In genomic region chr4:189002475-189002874, GRCh38 we compare ENCODE assay signal across 26 cellular contexts.
"Had no signal": no experiment of that assay in that cellular context is flagged by ENCODE, and none has a peak within 500 bp of the region (broad histone marks: within the 10 kb centered on the region; RNA-seq: fewer than 3 reads in every experiment).

No MANE protein-coding gene starts in this region.

- H3K27me3 ChIP-seq: brain microvascular endothelial cell, esophagus muscularis mucosa, foreskin keratinocyte, gastrocnemius medialis, heart left ventricle had no signal

- H3K4me1 ChIP-seq: esophagus muscularis mucosa, foreskin keratinocyte, gastrocnemius medialis, heart left ventricle had no signal

- H3K4me3 ChIP-seq: coronary artery, dorsolateral prefrontal cortex, esophagus muscularis mucosa, gastrocnemius medialis, heart left ventricle had no signal

- H3K27ac ChIP-seq: brain microvascular endothelial cell, coronary artery, dorsolateral prefrontal cortex, esophagus muscularis mucosa, foreskin keratinocyte, gastrocnemius medialis, heart left ventricle, WERI-Rb-1 had no signal

- DNase-seq: activated B cell treated with CpG ODN at 0.5 μM for 24 hours; activated CD4-positive, alpha-beta T cell treated with anti-CD3 and anti-CD28 coated beads for 48 hours; activated CD4-positive, alpha-beta T cell treated with anti-CD3 and anti-CD28 coated beads, Interleukin-2, amount 50 U/mL, for 1 hour; activated CD4-positive, alpha-beta T cell treated with anti-CD3 and anti-CD28 coated beads, Interleukin-2, amount 50 U/mL, for 48 hours; activated CD8-positive, alpha-beta memory T cell treated with anti-CD3 and anti-CD28 coated beads for 24 hours; activated CD8-positive, alpha-beta T cell treated with anti-CD3 and anti-CD28 coated beads for 36 hours; activated effector memory CD4-positive, alpha-beta T cell treated with Interleukin-2 at 50 U/mL for 16 hours; activated gamma-delta T cell treated with Interleukin-2 at 50 U/mL for 16 hours; activated naive CD4-positive, alpha-beta T cell treated with anti-CD3 and anti-CD28 coated beads, Interleukin-2, amount 50 U/mL, for 16 hours; activated naive CD4-positive, alpha-beta T cell treated with Interleukin-2 at 50 U/mL for 16 hours; activated T-cell treated with anti-CD3 and anti-CD28 coated beads, Interleukin-2, amount 50 U/mL, for 4 hours; amniotic stem cell; anterior cingulate cortex; brain microvascular endothelial cell; dorsolateral prefrontal cortex; effector memory CD8-positive, alpha-beta T cell; erythroblast; foreskin keratinocyte; gastrocnemius medialis; glutamatergic neuron; heart left ventricle; T-helper 17 cell; T1000; WERI-Rb-1 had no signal

- H3K36me3 ChIP-seq: brain microvascular endothelial cell, esophagus muscularis mucosa, gastrocnemius medialis, heart left ventricle, WERI-Rb-1 had no signal

- H3K9me3 ChIP-seq: gastrocnemius medialis, heart left ventricle had no signal
